In the genomic region with DNA sequence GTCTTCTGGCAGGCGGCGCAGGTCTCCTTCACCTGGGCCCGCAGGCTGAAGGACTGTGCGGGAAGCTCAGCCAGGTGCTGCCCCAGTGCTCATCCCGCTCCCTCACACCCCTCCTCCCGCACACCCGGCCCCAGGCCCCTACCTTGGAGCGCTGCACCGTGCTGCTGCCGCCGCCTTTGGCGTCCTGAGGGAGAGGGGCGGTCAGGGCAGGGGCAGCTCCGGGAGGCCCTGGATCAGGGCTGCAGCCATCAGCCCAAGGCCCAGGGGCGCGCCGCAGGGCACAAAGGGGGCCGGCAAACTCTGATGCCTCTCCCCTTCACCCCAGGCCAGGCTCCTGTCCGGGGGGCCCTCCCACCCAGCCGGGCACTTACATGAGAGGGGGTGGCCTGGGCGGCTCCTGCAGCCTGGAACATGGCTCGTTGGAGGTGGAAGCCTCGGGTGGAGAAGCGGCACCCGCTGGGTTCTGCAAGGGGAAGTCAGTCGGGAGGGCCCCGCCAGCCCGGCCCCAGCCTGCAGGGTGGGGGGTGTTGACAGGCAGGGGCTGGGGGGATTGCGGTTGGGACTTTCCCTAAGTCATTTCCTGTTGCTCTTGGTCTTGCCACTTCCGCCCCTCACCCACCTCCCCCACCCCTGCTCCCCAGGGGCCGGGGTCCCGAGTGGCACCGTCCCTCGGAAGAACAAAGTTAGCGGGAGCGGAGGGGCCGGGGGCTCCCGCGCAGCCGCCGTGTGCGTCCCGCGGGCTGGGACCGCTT, we compare ENCODE assay signal across 8 cellular contexts. TPM values are rescaled to one million over a fixed set of nuclear protein-coding genes. Genes with fewer than 3 reads are reported as not detected.
A peak's percentile ranks its signal among the peaks of the same experiment; 100 is the strongest.
DNase-seq lines count a peak whose midpoint lies in the region; ATAC-seq, FAIRE-seq and TF ChIP-seq lines count a peak whose summit lies in the region.

No MANE protein-coding gene starts in this region.

- H3K4me3 Mint-ChIP-seq in activated T-cell treated with anti-CD3 and anti-CD28 coated beads, Interleukin-2, amount 50 U/mL, for 72 hours = peak overlapping the region; percentile 89 to 97

- H3K4me1 ChIP-seq in HEK293 (ENCODE audit: control insufficient read depth, insufficient read depth, low read length) = peaks cover 3% of the 10 kb centered on the region; the same call in 1 of the 2 replicates

- H3K27me3 Mint-ChIP-seq in activated T-cell treated with anti-CD3 and anti-CD28 coated beads, Interleukin-2, amount 50 U/mL, for 72 hours (ENCODE audit: low read depth) = no peaks in the 10 kb centered on the region

- DNase-seq in GDM1 (lab: John Stamatoyannopoulos, UW) = peak; percentile 83
- DNase-seq in OCI-M2 (lab: John Stamatoyannopoulos, UW; ENCODE audit: unreplicated experiment) = peak; percentile 40
- peak; percentile 81 to 86 for DNase-seq in activated T-cell treated with anti-CD3 and anti-CD28 coated beads, Interleukin-2, amount 50 U/mL, for 72 hours
- peak; percentile 68 for DNase-seq in glomerular visceral epithelial cell (ENCODE audit: extremely low spot score)
- DNase-seq in posterior vena cava (ENCODE audit: low spot score) = peak; percentile 91
- peak; percentile 65 for DNase-seq in urothelium cell line (ENCODE audit: low spot score)
- no peak for DNase-seq in midbrain (lab: John Stamatoyannopoulos, UW)

- intact Hi-C loops in posterior vena cava (cut with DNase I) = no loop called here

- H3K27ac ChIP-seq in HEK293 (ENCODE audit: extremely low read depth, low read depth, low read length) = peak overlapping the region; percentile 91; the same call in 1 of the 2 replicates

- no peaks in the 10 kb centered on the region for H3K9me3 Mint-ChIP-seq in activated T-cell treated with anti-CD3 and anti-CD28 coated beads, Interleukin-2, amount 50 U/mL, for 72 hours

- H3K36me3 Mint-ChIP-seq in activated T-cell treated with anti-CD3 and anti-CD28 coated beads, Interleukin-2, amount 50 U/mL, for 72 hours (ENCODE audit: insufficient read depth in 2 of 2) = peaks cover 7 to 8% of the 10 kb centered on the region in 2 donors

- peak; percentile 32 for FAIRE-seq in urothelium cell line (lab: Jason Lieb, UNC)

- POLR2A ChIA-PET in HEK293 (lab: Yijun Ruan, JAX) = interaction anchor here (0.9 to 1.8 kb wide), 4 partner anchors 24 to 77 kb away, joined by 3 to 11 read pairs (median 8); partner anchors contain the start of genes CCDC47 and MAP3K3

- peaks cover 3 to 50% of the 10 kb centered on the region in 2 experiments; a peak in 2 of 3 replicates for H3K36me3 ChIP-seq in HEK293 (ENCODE audit: control insufficient read depth in 2 of 2, insufficient read depth in 1 of 2, low read length in 2 of 2)

- H3K4me3 ChIP-seq in HEK293 (ENCODE audit: low read depth, low read length) = peak overlapping the region; percentile 55

- CTCF ChIA-PET in HEK293 (lab: Yijun Ruan, JAX) = interaction anchor here (0.7 to 3.7 kb wide), 9 partner anchors 24 to 274 kb away, joined by 3 to 27 read pairs (median 3); partner anchors contain the start of gene CCDC47

- H3K9me3 ChIP-seq in HEK293 (ENCODE audit: control insufficient read depth, insufficient read depth, low read depth, low read length) = no peaks in the 10 kb centered on the region

- H3K27ac Mint-ChIP-seq in activated T-cell treated with anti-CD3 and anti-CD28 coated beads, Interleukin-2, amount 50 U/mL, for 72 hours = peak overlapping the region; percentile 79

- peaks cover 73% of the 10 kb centered on the region for H3K4me1 Mint-ChIP-seq in activated T-cell treated with anti-CD3 and anti-CD28 coated beads, Interleukin-2, amount 50 U/mL, for 72 hours (ENCODE audit: low read depth)

- TF ChIP-seq CTCF in HEK293 (tag by site-specific recombination; IDR thresholded peaks at IDR 0.05) = no peak

- peak; percentile 26 for ATAC-seq in activated T-cell treated with anti-CD3 and anti-CD28 coated beads, Interleukin-2, amount 50 U/mL, for 72 hours (replicated peaks in 1 of 2)

TF ChIP-seq in HEK293, 187 proteins besides CTCF, POLR2A, EP300 and RAD21 (continues in another document):
- TF ChIP-seq ZBTB7A (tag by site-specific recombination; IDR thresholded peaks at IDR 0.05; ENCODE audit: low read depth) (0 out of 2 replicates have a peak, but pooled peaks have one; percentile 28), SETDB1 (IDR thresholded peaks at IDR 0.05; ENCODE audit: insufficient read length, low read length) (no peak), ZBTB1 (tag by site-specific recombination; IDR thresholded peaks at IDR 0.05) (no peak), SP2 (tag by site-specific recombination; IDR thresholded peaks at IDR 0.05) (peak; percentile 42), ZFHX2 (tag by site-specific recombination; conservative IDR thresholded peaks at IDR 0.05) (peak; percentile 38; the same call in 1 of the 2 replicates), ZFP41 (tag by site-specific recombination; IDR thresholded peaks at IDR 0.05; ENCODE audit: borderline replicate concordance) (no peak), ZNF600 (tag by site-specific recombination; IDR thresholded peaks at IDR 0.05) (0 out of 2 replicates have a peak, but pooled peaks have one; percentile 41), ZBTB20 (tag by site-specific recombination; IDR thresholded peaks at IDR 0.05) (peak; percentile 47), ZEB2 (tag by site-specific recombination; IDR thresholded peaks at IDR 0.05) (0 out of 2 replicates have a peak, but pooled peaks have one; percentile 23), ZNF776 (tag by site-specific recombination; IDR thresholded peaks at IDR 0.05; ENCODE audit: borderline replicate concordance) (no peak), KLF1 (tag by site-specific recombination; IDR thresholded peaks at IDR 0.05) (peak; percentile 30; the same call in 1 of the 2 replicates), ZNF677 (tag by site-specific recombination; IDR thresholded peaks at IDR 0.05) (no peak), SP7 (tag by site-specific recombination; IDR thresholded peaks at IDR 0.05) (no peak), PRDM10 (tag by site-specific recombination; IDR thresholded peaks at IDR 0.05) (peak; percentile 85), ZNF335 (tag by site-specific recombination; conservative IDR thresholded peaks at IDR 0.05) (peak; percentile 79), GLIS2 (tag by site-specific recombination; IDR thresholded peaks at IDR 0.05) (peak; percentile 95), ZFP69B (tag by site-specific recombination; IDR thresholded peaks at IDR 0.05) (no peak), ZNF670 (tag by site-specific recombination; IDR thresholded peaks at IDR 0.05; ENCODE audit: low read depth) (no peak), EGR2 (tag by site-specific recombination; IDR thresholded peaks at IDR 0.05; ENCODE audit: low read depth) (peak; percentile 10; the same call in 1 of the 2 replicates), ZNF423 (tag by site-specific recombination; IDR thresholded peaks at IDR 0.05) (0 out of 2 replicates have a peak, but pooled peaks have one; percentile 18)
- TF ChIP-seq, protein P1, sequence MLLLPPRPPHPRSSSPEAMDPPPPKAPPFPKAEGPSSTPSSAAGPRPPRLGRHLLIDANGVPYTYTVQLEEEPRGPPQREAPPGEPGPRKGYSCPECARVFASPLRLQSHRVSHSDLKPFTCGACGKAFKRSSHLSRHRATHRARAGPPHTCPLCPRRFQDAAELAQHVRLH (tag by site-specific recombination; IDR thresholded peaks at IDR 0.05) = no peak
- TF ChIP-seq, protein P2, sequence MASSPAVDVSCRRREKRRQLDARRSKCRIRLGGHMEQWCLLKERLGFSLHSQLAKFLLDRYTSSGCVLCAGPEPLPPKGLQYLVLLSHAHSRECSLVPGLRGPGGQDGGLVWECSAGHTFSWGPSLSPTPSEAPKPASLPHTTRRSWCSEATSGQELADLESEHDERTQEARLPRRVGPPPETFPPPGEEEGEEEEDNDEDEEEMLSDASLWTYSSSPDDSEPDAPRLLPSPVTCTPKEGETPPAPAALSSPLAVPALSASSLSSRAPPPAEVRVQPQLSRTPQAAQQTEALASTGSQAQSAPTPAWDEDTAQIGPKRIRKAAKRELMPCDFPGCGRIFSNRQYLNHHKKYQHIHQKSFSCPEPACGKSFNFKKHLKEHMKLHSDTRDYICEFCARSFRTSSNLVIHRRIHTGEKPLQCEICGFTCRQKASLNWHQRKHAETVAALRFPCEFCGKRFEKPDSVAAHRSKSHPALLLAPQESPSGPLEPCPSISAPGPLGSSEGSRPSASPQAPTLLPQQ (tag by site-specific recombination; IDR thresholded peaks at IDR 0.05) = 0 out of 2 replicates have a peak, but pooled peaks have one; percentile 23

RNA-seq across cellular contexts. Expression of gene LIMD2, which starts 0.9 kb away (rescaled TPM):
- total RNA-seq in activated T-cell treated with anti-CD3 and anti-CD28 coated beads, Interleukin-2, amount 50 U/mL, for 72 hours = 100 to 1,000 TPM; 227 to 324 TPM
- total RNA-seq in posterior vena cava = 10 to 100 TPM in 1 of 2 donors, 1 to 10 TPM in 1; 9.6 to 13.0 TPM

RNA-seq across cellular contexts. Expression of gene STRADA, which starts 42.5 kb away (rescaled TPM):
- total RNA-seq in activated T-cell treated with anti-CD3 and anti-CD28 coated beads, Interleukin-2, amount 50 U/mL, for 72 hours = 10 to 100 TPM; 71.7 to 77.7 TPM
- total RNA-seq in posterior vena cava = 10 to 100 TPM; 27.5 to 30.8 TPM

Comparison
In these comparisons a context has a peak if more than half of its experiments do, and no peak if none do; other contexts are left out.
1. RNA of gene LIMD2, which starts 0.9 kb away (total RNA-seq): 227 to 324 TPM in activated T-cell treated with anti-CD3 and anti-CD28 coated beads, Interleukin-2, amount 50 U/mL, for 72 hours; 9.6 to 13.0 TPM in posterior vena cava; every median in the first group is over 10 times any median in the second.